Comparison of ENCODE assay signal across 1 cellular context in the genomic region with DNA sequence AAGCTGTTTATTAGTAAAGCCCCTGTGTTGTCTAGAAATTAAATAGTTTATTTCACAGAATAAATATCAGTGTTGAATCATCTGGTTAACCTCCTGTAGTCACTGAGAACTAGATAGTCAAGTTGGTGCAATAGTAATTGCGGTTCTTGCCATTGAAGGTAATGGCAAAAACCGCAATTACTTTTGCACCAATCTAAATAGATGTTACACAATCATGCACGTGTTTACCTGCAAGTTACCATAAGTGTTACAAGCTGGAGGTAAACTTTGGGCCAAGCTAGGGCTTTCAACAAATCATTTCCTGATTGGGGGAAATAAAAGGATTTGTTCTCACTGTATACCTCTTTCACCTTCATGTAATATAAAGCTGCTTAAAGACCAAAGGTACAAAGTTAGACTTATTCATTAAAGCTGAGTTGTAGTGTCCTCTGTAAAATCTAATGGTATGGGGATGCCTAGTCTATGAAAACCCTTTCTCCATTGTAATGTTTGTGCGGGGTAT.
TF ChIP-seq lines count a peak whose summit lies in the region.

No MANE protein-coding gene starts in this region.

TF ChIP-seq in HepG2, 621 proteins besides CTCF, POLR2A, EP300 and RAD21:
- TF ChIP-seq CEBPB (IDR thresholded peaks at IDR 0.05; ENCODE audit: borderline replicate concordance, low read depth, low read length) = peak; percentile 70
- no peak for TF ChIP-seq NRL (CRISPR knock-in tag; IDR thresholded peaks at IDR 0.05; ENCODE audit: borderline replicate concordance)
- TF ChIP-seq YY1 (IDR thresholded peaks at IDR 0.05; ENCODE audit: insufficient read depth, insufficient replicate concordance, low read depth, low read length) = no peak
- peak; percentile 93 for TF ChIP-seq ZBTB40 (IDR thresholded peaks at IDR 0.05)
- no peak for TF ChIP-seq ZBTB40 (CRISPR knock-in tag; IDR thresholded peaks at IDR 0.05)
- TF ChIP-seq KLF9 (CRISPR knock-in tag; IDR thresholded peaks at IDR 0.05; ENCODE audit: low read depth) = no peak
